Comparison of ENCODE assay signal across 1 cellular context in genomic region chr16:48295493-48296281, GRCh38.
A peak's percentile ranks its signal among the peaks of the same experiment; 100 is the strongest.
TF ChIP-seq lines count a peak whose summit lies in the region.

No MANE protein-coding gene starts in this region.

TF ChIP-seq in HCT116, 20 proteins besides CTCF, POLR2A, EP300 and RAD21:
- TF ChIP-seq SP1 (IDR thresholded peaks at IDR 0.05; ENCODE audit: low read depth) (peak; percentile 67), EZH2 (IDR thresholded peaks at IDR 0.05) (no peak), MAX (IDR thresholded peaks at IDR 0.05) (no peak), JUND (IDR thresholded peaks at IDR 0.05) (peak; percentile 75), YY1 (IDR thresholded peaks at IDR 0.05; ENCODE audit: extremely low read depth, insufficient replicate concordance, low read depth, low read length) (no peak), FOSL1 (IDR thresholded peaks at IDR 0.05; ENCODE audit: low read depth) (peak; percentile 65), TCF7L2 (IDR thresholded peaks at IDR 0.05; ENCODE audit: borderline replicate concordance, extremely low read depth, insufficient read depth, insufficient read length) (no peak)
